Comparison of ENCODE assay signal across 8 cellular contexts in genomic region chr16:84144859-84145639, GRCh38. TPM values are rescaled to one million over a fixed set of nuclear protein-coding genes. Genes with fewer than 3 reads are reported as not detected.
DNase-seq lines count a peak whose midpoint lies in the region; ATAC-seq and TF ChIP-seq lines count a peak whose summit lies in the region.

Gene DNAAF1 (plus strand): TSS chr16:84145308. CDS start chr16:84145441, 133 bp downstream.
Gene HSDL1 (minus strand): TSS chr16:84145177. CDS start chr16:84131321, 13,856 bp downstream.

- ATAC-seq in GM19043 (IDR thresholded peaks at IDR 0.05; ENCODE audit: low read depth, unreplicated experiment): peak; percentile 77
- ATAC-seq in HG03342 (IDR thresholded peaks at IDR 0.05; ENCODE audit: unreplicated experiment): peak; percentile 75
- ATAC-seq in lower lobe of right lung: peak; percentile 98 to 99

- TF ChIP-seq CTCF in BJ (IDR thresholded peaks at IDR 0.05; ENCODE audit: insufficient read depth, low read depth, low read length) (peak; percentile 10; the same call in 1 of the 2 replicates), lower lobe of right lung (IDR thresholded peaks at IDR 0.05) (peak; percentile 10)

- H3K9ac ChIP-seq in duodenal mucosa (ENCODE audit: low read depth in 1 of 2, low read length in 2 of 2): peak within 1 kb of the TSS; percentile 68

- CTCF ChIA-PET in BJ (lab: Yijun Ruan, JAX): interaction anchor here (0.9 to 2.1 kb wide), 5 partner anchors 11 to 60 kb away, joined by 3 to 8 read pairs (median 4); partner anchors contain the start of genes MBTPS1 and TAF1C

- no peak within 1 kb of the TSS for H3K27ac ChIP-seq in duodenal mucosa (ENCODE audit: low read depth, low read length)
- peak within 1 kb of the TSS; percentile 60 for H3K27ac ChIP-seq in lower lobe of right lung

- POLR2A ChIA-PET in BJ (lab: Charles Lee): no interaction called here

- H3K36me3 ChIP-seq in BJ (ENCODE audit: control insufficient read depth, insufficient read depth, low read length) (no peaks in the 10 kb centered on the region), duodenal mucosa (ENCODE audit: control insufficient read depth in 1 of 2, insufficient read depth in 2 of 2, low read length in 2 of 2) (no peaks in the 10 kb centered on the region), lower lobe of right lung (no peaks in the 10 kb centered on the region)

- DNase-seq in BJ (ENCODE audit: low read depth) (peak; percentile 14), NCI-H524 treated with DMSO at 0.1 percent for 48 hours (lab: John Stamatoyannopoulos, UW) (peak; percentile 25), lower lobe of right lung (peak; percentile 92)
- peak; percentile 90 for DNase-seq in activated CD4-positive, alpha-beta T cell treated with anti-CD3 and anti-CD28 coated beads, Interleukin-2, amount 50 U/mL, for 4 hours
- peak; percentile 89 to 96 for DNase-seq in stimulated activated CD4-positive, alpha-beta T cell treated with anti-CD3 and anti-CD28 coated beads, Interleukin-4, amount 100 ng/mL, for 4 hours

- H3K9me3 ChIP-seq in duodenal mucosa (ENCODE audit: control insufficient read depth in 1 of 2, low read length in 2 of 2): no peaks in the 10 kb centered on the region
- no peaks in the 10 kb centered on the region for H3K9me3 ChIP-seq in lower lobe of right lung

- peaks cover 2% of the 10 kb centered on the region; the same call in 1 of the 2 replicates for H3K27me3 ChIP-seq in BJ (ENCODE audit: control insufficient read depth, insufficient read depth, low read length)
- no peaks in the 10 kb centered on the region for H3K27me3 ChIP-seq in duodenal mucosa (ENCODE audit: control insufficient read depth in 1 of 2, insufficient read depth in 2 of 2, low read length in 2 of 2)
- H3K27me3 ChIP-seq in lower lobe of right lung (ENCODE audit: low read depth): no peaks in the 10 kb centered on the region

- H3K4me1 ChIP-seq in duodenal mucosa (ENCODE audit: control insufficient read depth in 1 of 2, insufficient read depth in 2 of 2, low read length in 2 of 2) (peaks cover 0 to 9% of the 10 kb centered on the region in 2 donors), lower lobe of right lung (peaks cover 7% of the 10 kb centered on the region)

- intact Hi-C loops in lower lobe of right lung (cut with DNase I): no loop called here

- H3K4me3 ChIP-seq in BJ (ENCODE audit: low read depth, low read length) (peak within 1 kb of the TSS; percentile 98), duodenal mucosa (ENCODE audit: low read depth in 1 of 2, low read length in 2 of 2) (peak within 1 kb of the TSS; percentile 75 to 86), lower lobe of right lung (peak within 1 kb of the TSS; percentile 85)

RNA-seq across cellular contexts. Expression of gene DNAAF1, which starts in this region (rescaled TPM):
- not detected in 2 replicates for polyA plus RNA-seq in BJ (2011; rRNA removed)
- polyA minus RNA-seq in BJ (2011; rRNA and poly(A)+ RNA removed): not detected in 2 replicates
- 18.8 TPM for total RNA-seq in lower lobe of right lung

RNA-seq across cellular contexts. Expression of gene HSDL1, which starts in this region (rescaled TPM):
- 12.1 and 15.5 TPM in 2 replicates for polyA plus RNA-seq in BJ (2011; rRNA removed)
- polyA minus RNA-seq in BJ (2011; rRNA and poly(A)+ RNA removed): 6.9 and 11.3 TPM in 2 replicates
- 22.5 TPM for total RNA-seq in lower lobe of right lung

Comparison
In these comparisons a context has a peak if more than half of its experiments do, and no peak if none do; other contexts are left out.
1. DNase-seq: peak in every context shown above with its lines; median percentile 92 in stimulated activated CD4-positive, alpha-beta T cell treated with anti-CD3 and anti-CD28 coated beads, Interleukin-4, amount 100 ng/mL, for 4 hours; 92 in lower lobe of right lung; 90 in activated CD4-positive, alpha-beta T cell treated with anti-CD3 and anti-CD28 coated beads, Interleukin-2, amount 50 U/mL, for 4 hours; 25 in NCI-H524 treated with DMSO at 0.1 percent for 48 hours; 14 in BJ.